ENCODE assay signal across 1 cellular context in the genomic region with DNA sequence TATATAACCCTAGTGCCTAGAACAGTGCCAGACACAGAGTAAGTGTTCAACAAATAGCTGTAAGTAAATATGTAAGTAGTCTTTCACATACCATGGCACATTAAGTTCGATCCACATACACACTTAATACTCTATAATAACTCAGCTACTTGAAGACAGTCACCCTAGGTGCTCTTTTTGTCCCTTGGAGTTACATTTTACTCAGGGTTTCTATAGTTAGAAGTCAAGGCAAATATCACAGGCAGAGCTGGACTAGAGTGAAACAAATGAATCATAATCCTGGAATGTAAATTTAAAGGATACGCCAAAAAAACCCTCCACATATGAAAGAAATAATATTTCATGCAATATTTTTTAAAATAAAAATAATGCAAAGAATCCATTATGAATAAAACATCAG.
TF ChIP-seq lines count a peak whose summit lies in the region.

No MANE protein-coding gene starts in this region.

TF ChIP-seq in HepG2, 621 proteins besides CTCF, POLR2A, EP300 and RAD21 (continued from another document):
- TF ChIP-seq, protein P1, sequence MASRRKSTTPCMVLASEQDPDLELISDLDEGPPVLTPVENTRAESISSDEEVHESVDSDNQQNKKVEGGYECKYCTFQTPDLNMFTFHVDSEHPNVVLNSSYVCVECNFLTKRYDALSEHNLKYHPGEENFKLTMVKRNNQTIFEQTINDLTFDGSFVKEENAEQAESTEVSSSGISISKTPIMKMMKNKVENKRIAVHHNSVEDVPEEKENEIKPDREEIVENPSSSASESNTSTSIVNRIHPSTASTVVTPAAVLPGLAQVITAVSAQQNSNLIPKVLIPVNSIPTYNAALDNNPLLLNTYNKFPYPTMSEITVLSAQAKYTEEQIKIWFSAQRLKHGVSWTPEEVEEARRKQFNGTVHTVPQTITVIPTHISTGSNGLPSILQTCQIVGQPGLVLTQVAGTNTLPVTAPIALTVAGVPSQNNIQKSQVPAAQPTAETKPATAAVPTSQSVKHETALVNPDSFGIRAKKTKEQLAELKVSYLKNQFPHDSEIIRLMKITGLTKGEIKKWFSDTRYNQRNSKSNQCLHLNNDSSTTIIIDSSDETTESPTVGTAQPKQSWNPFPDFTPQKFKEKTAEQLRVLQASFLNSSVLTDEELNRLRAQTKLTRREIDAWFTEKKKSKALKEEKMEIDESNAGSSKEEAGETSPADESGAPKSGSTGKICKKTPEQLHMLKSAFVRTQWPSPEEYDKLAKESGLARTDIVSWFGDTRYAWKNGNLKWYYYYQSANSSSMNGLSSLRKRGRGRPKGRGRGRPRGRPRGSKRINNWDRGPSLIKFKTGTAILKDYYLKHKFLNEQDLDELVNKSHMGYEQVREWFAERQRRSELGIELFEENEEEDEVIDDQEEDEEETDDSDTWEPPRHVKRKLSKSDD (CRISPR knock-in tag; IDR thresholded peaks at IDR 0.05; ENCODE audit: low read depth): no peak
- TF ChIP-seq ZNF737 (CRISPR knock-in tag; IDR thresholded peaks at IDR 0.05; ENCODE audit: borderline replicate concordance): no peak
- TF ChIP-seq, protein P2, sequence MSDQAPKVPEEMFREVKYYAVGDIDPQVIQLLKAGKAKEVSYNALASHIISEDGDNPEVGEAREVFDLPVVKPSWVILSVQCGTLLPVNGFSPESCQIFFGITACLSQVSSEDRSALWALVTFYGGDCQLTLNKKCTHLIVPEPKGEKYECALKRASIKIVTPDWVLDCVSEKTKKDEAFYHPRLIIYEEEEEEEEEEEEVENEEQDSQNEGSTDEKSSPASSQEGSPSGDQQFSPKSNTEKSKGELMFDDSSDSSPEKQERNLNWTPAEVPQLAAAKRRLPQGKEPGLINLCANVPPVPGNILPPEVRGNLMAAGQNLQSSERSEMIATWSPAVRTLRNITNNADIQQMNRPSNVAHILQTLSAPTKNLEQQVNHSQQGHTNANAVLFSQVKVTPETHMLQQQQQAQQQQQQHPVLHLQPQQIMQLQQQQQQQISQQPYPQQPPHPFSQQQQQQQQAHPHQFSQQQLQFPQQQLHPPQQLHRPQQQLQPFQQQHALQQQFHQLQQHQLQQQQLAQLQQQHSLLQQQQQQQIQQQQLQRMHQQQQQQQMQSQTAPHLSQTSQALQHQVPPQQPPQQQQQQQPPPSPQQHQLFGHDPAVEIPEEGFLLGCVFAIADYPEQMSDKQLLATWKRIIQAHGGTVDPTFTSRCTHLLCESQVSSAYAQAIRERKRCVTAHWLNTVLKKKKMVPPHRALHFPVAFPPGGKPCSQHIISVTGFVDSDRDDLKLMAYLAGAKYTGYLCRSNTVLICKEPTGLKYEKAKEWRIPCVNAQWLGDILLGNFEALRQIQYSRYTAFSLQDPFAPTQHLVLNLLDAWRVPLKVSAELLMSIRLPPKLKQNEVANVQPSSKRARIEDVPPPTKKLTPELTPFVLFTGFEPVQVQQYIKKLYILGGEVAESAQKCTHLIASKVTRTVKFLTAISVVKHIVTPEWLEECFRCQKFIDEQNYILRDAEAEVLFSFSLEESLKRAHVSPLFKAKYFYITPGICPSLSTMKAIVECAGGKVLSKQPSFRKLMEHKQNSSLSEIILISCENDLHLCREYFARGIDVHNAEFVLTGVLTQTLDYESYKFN (CRISPR knock-in tag; conservative IDR thresholded peaks at IDR 0.05): no peak
- TF ChIP-seq, protein P3, sequence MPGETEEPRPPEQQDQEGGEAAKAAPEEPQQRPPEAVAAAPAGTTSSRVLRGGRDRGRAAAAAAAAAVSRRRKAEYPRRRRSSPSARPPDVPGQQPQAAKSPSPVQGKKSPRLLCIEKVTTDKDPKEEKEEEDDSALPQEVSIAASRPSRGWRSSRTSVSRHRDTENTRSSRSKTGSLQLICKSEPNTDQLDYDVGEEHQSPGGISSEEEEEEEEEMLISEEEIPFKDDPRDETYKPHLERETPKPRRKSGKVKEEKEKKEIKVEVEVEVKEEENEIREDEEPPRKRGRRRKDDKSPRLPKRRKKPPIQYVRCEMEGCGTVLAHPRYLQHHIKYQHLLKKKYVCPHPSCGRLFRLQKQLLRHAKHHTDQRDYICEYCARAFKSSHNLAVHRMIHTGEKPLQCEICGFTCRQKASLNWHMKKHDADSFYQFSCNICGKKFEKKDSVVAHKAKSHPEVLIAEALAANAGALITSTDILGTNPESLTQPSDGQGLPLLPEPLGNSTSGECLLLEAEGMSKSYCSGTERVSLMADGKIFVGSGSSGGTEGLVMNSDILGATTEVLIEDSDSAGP (CRISPR knock-in tag; IDR thresholded peaks at IDR 0.05; ENCODE audit: borderline replicate concordance): no peak
- TF ChIP-seq, protein P4, sequence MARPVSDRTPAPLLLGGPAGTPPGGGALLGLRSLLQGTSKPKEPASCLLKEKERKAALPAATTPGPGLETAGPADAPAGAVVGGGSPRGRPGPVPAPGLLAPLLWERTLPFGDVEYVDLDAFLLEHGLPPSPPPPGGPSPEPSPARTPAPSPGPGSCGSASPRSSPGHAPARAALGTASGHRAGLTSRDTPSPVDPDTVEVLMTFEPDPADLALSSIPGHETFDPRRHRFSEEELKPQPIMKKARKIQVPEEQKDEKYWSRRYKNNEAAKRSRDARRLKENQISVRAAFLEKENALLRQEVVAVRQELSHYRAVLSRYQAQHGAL (CRISPR knock-in tag; IDR thresholded peaks at IDR 0.05; ENCODE audit: not compliant biosample characterization): no peak
- no peak for TF ChIP-seq SNAPC2 (CRISPR knock-in tag; IDR thresholded peaks at IDR 0.05)
- no peak for TF ChIP-seq ATF7 (IDR thresholded peaks at IDR 0.05)
- TF ChIP-seq ATF7 (CRISPR knock-in tag; IDR thresholded peaks at IDR 0.05): no peak
- no peak for TF ChIP-seq BORCS8-MEF2B (CRISPR knock-in tag; IDR thresholded peaks at IDR 0.05)
- TF ChIP-seq, protein P5, sequence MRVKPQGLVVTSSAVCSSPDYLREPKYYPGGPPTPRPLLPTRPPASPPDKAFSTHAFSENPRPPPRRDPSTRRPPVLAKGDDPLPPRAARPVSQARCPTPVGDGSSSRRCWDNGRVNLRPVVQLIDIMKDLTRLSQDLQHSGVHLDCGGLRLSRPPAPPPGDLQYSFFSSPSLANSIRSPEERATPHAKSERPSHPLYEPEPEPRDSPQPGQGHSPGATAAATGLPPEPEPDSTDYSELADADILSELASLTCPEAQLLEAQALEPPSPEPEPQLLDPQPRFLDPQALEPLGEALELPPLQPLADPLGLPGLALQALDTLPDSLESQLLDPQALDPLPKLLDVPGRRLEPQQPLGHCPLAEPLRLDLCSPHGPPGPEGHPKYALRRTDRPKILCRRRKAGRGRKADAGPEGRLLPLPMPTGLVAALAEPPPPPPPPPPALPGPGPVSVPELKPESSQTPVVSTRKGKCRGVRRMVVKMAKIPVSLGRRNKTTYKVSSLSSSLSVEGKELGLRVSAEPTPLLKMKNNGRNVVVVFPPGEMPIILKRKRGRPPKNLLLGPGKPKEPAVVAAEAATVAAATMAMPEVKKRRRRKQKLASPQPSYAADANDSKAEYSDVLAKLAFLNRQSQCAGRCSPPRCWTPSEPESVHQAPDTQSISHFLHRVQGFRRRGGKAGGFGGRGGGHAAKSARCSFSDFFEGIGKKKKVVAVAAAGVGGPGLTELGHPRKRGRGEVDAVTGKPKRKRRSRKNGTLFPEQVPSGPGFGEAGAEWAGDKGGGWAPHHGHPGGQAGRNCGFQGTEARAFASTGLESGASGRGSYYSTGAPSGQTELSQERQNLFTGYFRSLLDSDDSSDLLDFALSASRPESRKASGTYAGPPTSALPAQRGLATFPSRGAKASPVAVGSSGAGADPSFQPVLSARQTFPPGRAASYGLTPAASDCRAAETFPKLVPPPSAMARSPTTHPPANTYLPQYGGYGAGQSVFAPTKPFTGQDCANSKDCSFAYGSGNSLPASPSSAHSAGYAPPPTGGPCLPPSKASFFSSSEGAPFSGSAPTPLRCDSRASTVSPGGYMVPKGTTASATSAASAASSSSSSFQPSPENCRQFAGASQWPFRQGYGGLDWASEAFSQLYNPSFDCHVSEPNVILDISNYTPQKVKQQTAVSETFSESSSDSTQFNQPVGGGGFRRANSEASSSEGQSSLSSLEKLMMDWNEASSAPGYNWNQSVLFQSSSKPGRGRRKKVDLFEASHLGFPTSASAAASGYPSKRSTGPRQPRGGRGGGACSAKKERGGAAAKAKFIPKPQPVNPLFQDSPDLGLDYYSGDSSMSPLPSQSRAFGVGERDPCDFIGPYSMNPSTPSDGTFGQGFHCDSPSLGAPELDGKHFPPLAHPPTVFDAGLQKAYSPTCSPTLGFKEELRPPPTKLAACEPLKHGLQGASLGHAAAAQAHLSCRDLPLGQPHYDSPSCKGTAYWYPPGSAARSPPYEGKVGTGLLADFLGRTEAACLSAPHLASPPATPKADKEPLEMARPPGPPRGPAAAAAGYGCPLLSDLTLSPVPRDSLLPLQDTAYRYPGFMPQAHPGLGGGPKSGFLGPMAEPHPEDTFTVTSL (CRISPR knock-in tag; IDR thresholded peaks at IDR 0.05; ENCODE audit: borderline replicate concordance): no peak
- TF ChIP-seq, protein P6, sequence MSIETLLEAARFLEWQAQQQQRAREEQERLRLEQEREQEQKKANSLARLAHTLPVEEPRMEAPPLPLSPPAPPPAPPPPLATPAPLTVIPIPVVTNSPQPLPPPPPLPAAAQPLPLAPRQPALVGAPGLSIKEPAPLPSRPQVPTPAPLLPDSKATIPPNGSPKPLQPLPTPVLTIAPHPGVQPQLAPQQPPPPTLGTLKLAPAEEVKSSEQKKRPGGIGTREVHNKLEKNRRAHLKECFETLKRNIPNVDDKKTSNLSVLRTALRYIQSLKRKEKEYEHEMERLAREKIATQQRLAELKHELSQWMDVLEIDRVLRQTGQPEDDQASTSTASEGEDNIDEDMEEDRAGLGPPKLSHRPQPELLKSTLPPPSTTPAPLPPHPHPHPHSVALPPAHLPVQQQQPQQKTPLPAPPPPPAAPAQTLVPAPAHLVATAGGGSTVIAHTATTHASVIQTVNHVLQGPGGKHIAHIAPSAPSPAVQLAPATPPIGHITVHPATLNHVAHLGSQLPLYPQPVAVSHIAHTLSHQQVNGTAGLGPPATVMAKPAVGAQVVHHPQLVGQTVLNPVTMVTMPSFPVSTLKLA (IDR thresholded peaks at IDR 0.05): no peak
- TF ChIP-seq, protein P7, sequence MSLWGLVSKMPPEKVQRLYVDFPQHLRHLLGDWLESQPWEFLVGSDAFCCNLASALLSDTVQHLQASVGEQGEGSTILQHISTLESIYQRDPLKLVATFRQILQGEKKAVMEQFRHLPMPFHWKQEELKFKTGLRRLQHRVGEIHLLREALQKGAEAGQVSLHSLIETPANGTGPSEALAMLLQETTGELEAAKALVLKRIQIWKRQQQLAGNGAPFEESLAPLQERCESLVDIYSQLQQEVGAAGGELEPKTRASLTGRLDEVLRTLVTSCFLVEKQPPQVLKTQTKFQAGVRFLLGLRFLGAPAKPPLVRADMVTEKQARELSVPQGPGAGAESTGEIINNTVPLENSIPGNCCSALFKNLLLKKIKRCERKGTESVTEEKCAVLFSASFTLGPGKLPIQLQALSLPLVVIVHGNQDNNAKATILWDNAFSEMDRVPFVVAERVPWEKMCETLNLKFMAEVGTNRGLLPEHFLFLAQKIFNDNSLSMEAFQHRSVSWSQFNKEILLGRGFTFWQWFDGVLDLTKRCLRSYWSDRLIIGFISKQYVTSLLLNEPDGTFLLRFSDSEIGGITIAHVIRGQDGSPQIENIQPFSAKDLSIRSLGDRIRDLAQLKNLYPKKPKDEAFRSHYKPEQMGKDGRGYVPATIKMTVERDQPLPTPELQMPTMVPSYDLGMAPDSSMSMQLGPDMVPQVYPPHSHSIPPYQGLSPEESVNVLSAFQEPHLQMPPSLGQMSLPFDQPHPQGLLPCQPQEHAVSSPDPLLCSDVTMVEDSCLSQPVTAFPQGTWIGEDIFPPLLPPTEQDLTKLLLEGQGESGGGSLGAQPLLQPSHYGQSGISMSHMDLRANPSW (CRISPR knock-in tag; IDR thresholded peaks at IDR 0.05; ENCODE audit: borderline replicate concordance): no peak
